14 cellular contexts compared by ENCODE assay signal in the genomic region with DNA sequence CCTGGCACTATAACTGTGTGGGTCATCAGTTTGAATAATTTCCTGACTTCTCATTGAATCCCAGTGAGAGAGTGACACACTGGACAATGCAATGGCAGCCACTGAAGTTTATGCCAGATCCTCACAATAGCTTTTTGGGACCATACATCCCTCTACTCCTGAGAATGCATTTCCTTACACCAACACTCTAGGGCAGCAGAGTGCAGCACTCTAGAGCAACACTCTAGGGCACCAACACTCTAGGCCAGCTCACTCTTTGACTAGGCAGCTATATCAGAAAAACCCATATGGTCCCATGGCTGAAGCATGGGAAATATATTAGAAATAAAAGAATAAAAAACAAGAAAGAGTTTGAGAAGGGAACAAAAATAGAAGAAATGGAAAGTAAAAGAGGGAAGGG.
DNase-seq lines count a peak whose midpoint lies in the region; TF ChIP-seq lines count a peak whose summit lies in the region.
"Had no signal": no experiment of that assay in that cellular context is flagged by ENCODE, and none has a peak within 500 bp of the region (broad histone marks: within the 10 kb centered on the region; RNA-seq: fewer than 3 reads in every experiment).

No MANE protein-coding gene starts in this region.

- H4K20me1 ChIP-seq in PC-9 (ENCODE audit: insufficient read depth): no peaks in the 10 kb centered on the region

- H3K23ac ChIP-seq in mesendoderm (ENCODE audit: low read length) (no peak overlapping the region), mesenchymal stem cell (ENCODE audit: low read length in 2 of 2) (no peak overlapping the region)

- 0 out of 2 replicates have a peak, but pooled peaks have one; percentile 30 for TF ChIP-seq CTCF in PC-9 (conservative IDR thresholded peaks at IDR 0.05)

- H2BK15ac ChIP-seq in mesendoderm (replicated peaks; ENCODE audit: low read depth) (no peak overlapping the region), mesenchymal stem cell (ENCODE audit: low read depth, poor library complexity, severe bottlenecking) (no peak overlapping the region)

- peak; percentile 29 for DNase-seq in DMS53 (lab: John Stamatoyannopoulos, UW)
- no peak for DNase-seq in DMS53 treated with DMSO at 0.1 percent for 48 hours (lab: John Stamatoyannopoulos, UW; ENCODE audit: unreplicated experiment)
- DNase-seq in PC-9: no peak
- DNase-seq in dermis blood vessel endothelial cell: peak; percentile 44
- DNase-seq in mesendoderm: peak; percentile 30
- no peak for DNase-seq in activated CD8-positive, alpha-beta memory T cell treated with anti-CD3 and anti-CD28 coated beads, Interleukin-2, amount 50 U/mL, for 48 hours
- no peak for DNase-seq in mesenchymal stem cell
- DNase-seq in immature natural killer cell: no peak
- DNase-seq: 8988T; activated gamma-delta T cell treated with Interleukin-2 at 50 U/mL for 16 hours; central memory CD4-positive, alpha-beta T cell; NCI-H345 had no signal

- no peaks in the 10 kb centered on the region for H3F3A ChIP-seq in PC-9 (ENCODE audit: insufficient read depth, low read depth)

- no peak overlapping the region for H4K5ac ChIP-seq in mesendoderm (ENCODE audit: low read length)

- H2AK5ac ChIP-seq in mesendoderm (ENCODE audit: low read length): no peak overlapping the region
- H2AK5ac ChIP-seq in mesenchymal stem cell (ENCODE audit: low read length, severe bottlenecking): no peak overlapping the region

- H3K4me1 Mint-ChIP-seq in immature natural killer cell: no peaks in the 10 kb centered on the region

- H2BK5ac ChIP-seq in mesendoderm (ENCODE audit: low read length): no peak overlapping the region
- no peak overlapping the region for H2BK5ac ChIP-seq in mesenchymal stem cell (ENCODE audit: low read depth, low read length, poor library complexity, severe bottlenecking)

- H3K4me1 ChIP-seq in PC-9 (replicated peaks; ENCODE audit: insufficient read depth): no peaks in the 10 kb centered on the region
- H3K4me1 ChIP-seq in mesendoderm (ENCODE audit: control insufficient read depth, low read depth, low read length): no peaks in the 10 kb centered on the region
- H3K4me1 ChIP-seq in mesenchymal stem cell (ENCODE audit: control insufficient read depth, insufficient read depth, low read depth, low read length): no peaks in the 10 kb centered on the region

- no peak overlapping the region for H4K8ac ChIP-seq in mesendoderm (ENCODE audit: low read depth, low read length)
- H4K8ac ChIP-seq in mesenchymal stem cell (ENCODE audit: low read length): no peak overlapping the region

- no peak overlapping the region for H4K91ac ChIP-seq in mesenchymal stem cell (ENCODE audit: low read length)

- no peaks in the 10 kb centered on the region for H3K36me3 ChIP-seq in PC-9 (ENCODE audit: low read depth)
- no peaks in the 10 kb centered on the region for H3K36me3 ChIP-seq in mesendoderm (ENCODE audit: control insufficient read depth, insufficient read depth, low read length)
- no peaks in the 10 kb centered on the region for H3K36me3 ChIP-seq in mesenchymal stem cell (ENCODE audit: control insufficient read depth in 1 of 2, insufficient read depth in 2 of 2, low read depth in 1 of 2, low read length in 2 of 2)

- no peak overlapping the region for H3K14ac ChIP-seq in mesenchymal stem cell (ENCODE audit: low read length in 2 of 2)

- H3K56ac ChIP-seq in mesendoderm (ENCODE audit: low read length): no peak overlapping the region

- no peaks in the 10 kb centered on the region for H3K9me2 ChIP-seq in PC-9 (ENCODE audit: insufficient read depth)

- H2BK120ac ChIP-seq in mesendoderm (ENCODE audit: low read depth, low read length) (no peak overlapping the region), mesenchymal stem cell (ENCODE audit: low read depth, low read length) (no peak overlapping the region)

- H3K4me3 Mint-ChIP-seq in immature natural killer cell: no peak overlapping the region

- H3K79me2 ChIP-seq in PC-9 (ENCODE audit: low read depth): no peaks in the 10 kb centered on the region
- H3K79me2 ChIP-seq in mesendoderm (ENCODE audit: control insufficient read depth, insufficient read depth, low read length): no peaks in the 10 kb centered on the region

- H3K4ac ChIP-seq in mesendoderm (ENCODE audit: low read depth, low read length) (no peak overlapping the region), mesenchymal stem cell (ENCODE audit: low read depth in 1 of 2, low read length in 2 of 2) (no peak overlapping the region)

- H3K27me3 Mint-ChIP-seq in immature natural killer cell (ENCODE audit: low read depth in 3 of 3): peaks cover 0 to 3% (median 2%) of the 10 kb centered on the region in 3 donors

- intact Hi-C loops in PC-9 (cut with micrococcal nuclease; ENCODE audit: unreplicated experiment): no loop called here

- POLR2A ChIA-PET in PC-9 (lab: Charles Lee; ENCODE audit: unreplicated experiment): no interaction called here

- no peak overlapping the region for H3K9ac ChIP-seq in mesendoderm (ENCODE audit: low read length)
- H3K9ac ChIP-seq in mesenchymal stem cell (ENCODE audit: low read length): no peak overlapping the region

- H3K27ac Mint-ChIP-seq in immature natural killer cell: no peak overlapping the region

- peaks cover 0 to 3% (median 0%) of the 10 kb centered on the region in 6 donors for H3K9me3 Mint-ChIP-seq in immature natural killer cell

- no peak overlapping the region for H2BK12ac ChIP-seq in mesenchymal stem cell (ENCODE audit: low read length in 2 of 2)

- H3K9me3 ChIP-seq in PC-9 (ENCODE audit: insufficient read depth, low read depth) (no peaks in the 10 kb centered on the region), mesenchymal stem cell (ENCODE audit: control insufficient read depth, low read length) (no peaks in the 10 kb centered on the region)

- CTCF ChIA-PET in PC-9 (lab: Charles Lee): interaction anchor here (0.7 kb wide), 1 partner anchor 117 kb away, joined by 3 read pairs; no protein-coding TSS in a partner anchor

- H3K27ac ChIP-seq in PC-9 (no peak overlapping the region), mesendoderm (ENCODE audit: low read depth, low read length) (no peak overlapping the region), mesenchymal stem cell (ENCODE audit: low read length, poor library complexity, severe bottlenecking) (no peak overlapping the region)
- H3K27ac ChIP-seq: epithelial cell of prostate, HL-60 had no signal

- no TSS peak for BruUV-seq in PC-9 (replicated peaks; lab: Mats Ljungman, UMichigan)

- H3K27me3 ChIP-seq in PC-9 (ENCODE audit: insufficient read depth, low read depth) (no peaks in the 10 kb centered on the region), mesendoderm (ENCODE audit: insufficient read depth, low read length, poor library complexity) (no peaks in the 10 kb centered on the region), mesenchymal stem cell (ENCODE audit: control insufficient read depth in 1 of 2, insufficient read depth in 1 of 2, low read length in 2 of 2) (no peaks in the 10 kb centered on the region)

- H2AFZ ChIP-seq in PC-9 (no peak overlapping the region), mesenchymal stem cell (ENCODE audit: low read depth, low read length) (no peak overlapping the region)

- no peak overlapping the region for H3K4me2 ChIP-seq in PC-9
- H3K4me2 ChIP-seq in mesendoderm (ENCODE audit: low read length): no peak overlapping the region
- H3K4me2 ChIP-seq in mesenchymal stem cell (ENCODE audit: low read length, poor library complexity, severe bottlenecking): no peak overlapping the region

- H3K18ac ChIP-seq in mesendoderm (ENCODE audit: low read length) (no peak overlapping the region), mesenchymal stem cell (ENCODE audit: low read depth in 1 of 2, low read length in 2 of 2) (no peak overlapping the region)

- H3K36me3 Mint-ChIP-seq in immature natural killer cell: no peaks in the 10 kb centered on the region

- H3K79me1 ChIP-seq in mesendoderm (ENCODE audit: low read length) (no peaks in the 10 kb centered on the region), mesenchymal stem cell (replicated peaks; ENCODE audit: low read length, poor library complexity, severe bottlenecking) (no peaks in the 10 kb centered on the region)

- H3K4me3 ChIP-seq in PC-9 (no peak overlapping the region), mesendoderm (ENCODE audit: low read length) (no peak overlapping the region), mesenchymal stem cell (ENCODE audit: insufficient read depth in 1 of 2, low read depth in 1 of 2, low read length in 2 of 2) (no peak overlapping the region)

Comparison
In these comparisons a context has a peak if more than half of its experiments do, and no peak if none do; other contexts are left out.
1. DNase-seq: peak in DMS53 (single experiment), dermis blood vessel endothelial cell (single experiment) and mesendoderm (single experiment); none in DMS53 treated with DMSO at 0.1 percent for 48 hours (single experiment), PC-9 (0 of 2), activated CD8-positive, alpha-beta memory T cell treated with anti-CD3 and anti-CD28 coated beads, Interleukin-2, amount 50 U/mL, for 48 hours (single experiment), mesenchymal stem cell (single experiment) and immature natural killer cell (0 of 3).